Comparison of ENCODE assay signal across 1 cellular context in the genomic region with DNA sequence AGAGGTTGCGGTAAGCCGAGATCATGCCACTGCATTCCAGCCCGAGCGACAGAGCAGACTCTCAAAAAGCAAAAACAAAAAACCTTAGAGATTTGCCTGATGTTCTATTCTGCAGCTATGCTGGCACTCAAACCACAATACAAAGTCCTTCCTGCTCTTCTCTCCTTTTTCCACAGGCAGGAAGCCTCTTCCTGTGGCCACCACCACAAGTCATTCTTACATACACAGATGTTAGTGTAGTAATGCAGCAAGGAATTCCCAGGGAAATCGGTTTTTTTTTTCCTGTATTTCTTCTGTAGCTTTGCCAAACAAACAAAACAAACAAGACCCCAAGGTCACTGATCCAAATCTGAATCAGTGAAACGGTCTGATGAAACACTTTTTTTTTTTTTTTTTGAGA.
TF ChIP-seq lines count a peak whose summit lies in the region.

No MANE protein-coding gene starts in this region.

TF ChIP-seq in GM23338, 12 proteins besides CTCF, POLR2A, EP300 and RAD21 (continued from another document):
- no peak for TF ChIP-seq ZNF462 (CRISPR knock-in tag; IDR thresholded peaks at IDR 0.05)
- TF ChIP-seq ZNF331 (CRISPR knock-in tag; IDR thresholded peaks at IDR 0.05; ENCODE audit: low read depth): no peak
- no peak for TF ChIP-seq POLR2AphosphoS5 (IDR thresholded peaks at IDR 0.05; ENCODE audit: low read depth)
- TF ChIP-seq, protein P1, sequence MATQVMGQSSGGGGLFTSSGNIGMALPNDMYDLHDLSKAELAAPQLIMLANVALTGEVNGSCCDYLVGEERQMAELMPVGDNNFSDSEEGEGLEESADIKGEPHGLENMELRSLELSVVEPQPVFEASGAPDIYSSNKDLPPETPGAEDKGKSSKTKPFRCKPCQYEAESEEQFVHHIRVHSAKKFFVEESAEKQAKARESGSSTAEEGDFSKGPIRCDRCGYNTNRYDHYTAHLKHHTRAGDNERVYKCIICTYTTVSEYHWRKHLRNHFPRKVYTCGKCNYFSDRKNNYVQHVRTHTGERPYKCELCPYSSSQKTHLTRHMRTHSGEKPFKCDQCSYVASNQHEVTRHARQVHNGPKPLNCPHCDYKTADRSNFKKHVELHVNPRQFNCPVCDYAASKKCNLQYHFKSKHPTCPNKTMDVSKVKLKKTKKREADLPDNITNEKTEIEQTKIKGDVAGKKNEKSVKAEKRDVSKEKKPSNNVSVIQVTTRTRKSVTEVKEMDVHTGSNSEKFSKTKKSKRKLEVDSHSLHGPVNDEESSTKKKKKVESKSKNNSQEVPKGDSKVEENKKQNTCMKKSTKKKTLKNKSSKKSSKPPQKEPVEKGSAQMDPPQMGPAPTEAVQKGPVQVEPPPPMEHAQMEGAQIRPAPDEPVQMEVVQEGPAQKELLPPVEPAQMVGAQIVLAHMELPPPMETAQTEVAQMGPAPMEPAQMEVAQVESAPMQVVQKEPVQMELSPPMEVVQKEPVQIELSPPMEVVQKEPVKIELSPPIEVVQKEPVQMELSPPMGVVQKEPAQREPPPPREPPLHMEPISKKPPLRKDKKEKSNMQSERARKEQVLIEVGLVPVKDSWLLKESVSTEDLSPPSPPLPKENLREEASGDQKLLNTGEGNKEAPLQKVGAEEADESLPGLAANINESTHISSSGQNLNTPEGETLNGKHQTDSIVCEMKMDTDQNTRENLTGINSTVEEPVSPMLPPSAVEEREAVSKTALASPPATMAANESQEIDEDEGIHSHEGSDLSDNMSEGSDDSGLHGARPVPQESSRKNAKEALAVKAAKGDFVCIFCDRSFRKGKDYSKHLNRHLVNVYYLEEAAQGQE (IDR thresholded peaks at IDR 0.05; ENCODE audit: unreplicated experiment): no peak
- no peak for TF ChIP-seq NANOG (IDR thresholded peaks at IDR 0.05; ENCODE audit: borderline replicate concordance)
- no peak for TF ChIP-seq EZH2 (IDR thresholded peaks at IDR 0.05; ENCODE audit: low read depth, unreplicated experiment)
- no peak for TF ChIP-seq ETS1 (IDR thresholded peaks at IDR 0.05)
- no peak for TF ChIP-seq EZH2phosphoT487 (IDR thresholded peaks at IDR 0.05; ENCODE audit: unreplicated experiment)
- no peak for TF ChIP-seq ZNF114 (CRISPR knock-in tag; IDR thresholded peaks at IDR 0.05)
- no peak for TF ChIP-seq JUNB (IDR thresholded peaks at IDR 0.05; ENCODE audit: unreplicated experiment)
